ENCODE assay signal across 10 cellular contexts in the genomic region with DNA sequence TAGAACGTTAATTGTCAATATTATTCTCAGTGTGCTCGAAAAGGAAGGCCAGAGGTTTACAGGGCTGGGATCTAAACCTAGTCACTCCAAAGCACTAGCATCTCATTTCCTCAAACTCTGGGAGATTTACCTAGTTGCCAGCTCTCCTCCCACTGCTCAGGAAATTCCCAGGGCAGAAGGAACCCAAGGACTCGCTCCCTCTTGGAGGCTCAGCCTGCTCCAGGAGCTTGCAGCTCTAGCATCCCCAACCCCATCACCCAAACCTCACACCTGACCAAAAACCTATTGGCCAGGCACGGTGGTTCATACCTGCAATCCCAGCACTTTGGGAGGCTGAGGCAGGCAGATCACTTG. TPM values are rescaled to one million over a fixed set of nuclear protein-coding genes. Genes with fewer than 3 reads are reported as not detected.
DNase-seq lines count a peak whose midpoint lies in the region; ATAC-seq and TF ChIP-seq lines count a peak whose summit lies in the region.
"Had no signal": no experiment of that assay in that cellular context is flagged by ENCODE, and none has a peak within 500 bp of the region (broad histone marks: within the 10 kb centered on the region; RNA-seq: fewer than 3 reads in every experiment).

No MANE protein-coding gene starts in this region.

- intact Hi-C loops in dorsolateral prefrontal cortex (cut with DNase I), result no loop called here

- H3K4me1 Mint-ChIP-seq in CD4-positive, CD25-positive, alpha-beta regulatory T cell, result peaks cover 27 to 83% (median 46%) of the 10 kb centered on the region in 4 donors

- peak overlapping the region in 1 of 4 donors; percentile 60 for H3K4me3 Mint-ChIP-seq in CD4-positive, CD25-positive, alpha-beta regulatory T cell

- H3K36me3 Mint-ChIP-seq in CD4-positive, CD25-positive, alpha-beta regulatory T cell, result peaks cover 22% of the 10 kb centered on the region

- H3K9ac ChIP-seq in HUES64 (ENCODE audit: low read depth, low read length) (no peak overlapping the region), mucosa of rectum (ENCODE audit: low read depth in 1 of 2, low read length in 2 of 2) (peak overlapping the region in 1 of 2 donors; percentile 17)

- 75% methylated on average over 4 of the region's 4 CpGs for WGBS in HUES64

- peaks cover 24% of the 10 kb centered on the region for H3K4me1 ChIP-seq in CD4-positive, CD25-positive, alpha-beta regulatory T cell (ENCODE audit: control insufficient read depth, insufficient read depth, low read length, poor library complexity, severe bottlenecking)
- H3K4me1 ChIP-seq in HUES64 (ENCODE audit: insufficient read depth, low read length), result peaks cover 16% of the 10 kb centered on the region
- peaks cover 22 to 50% of the 10 kb centered on the region in 2 donors for H3K4me1 ChIP-seq in mucosa of rectum (ENCODE audit: control insufficient read depth in 2 of 2, insufficient read depth in 2 of 2, low read length in 2 of 2)

- no peak for ATAC-seq in CD4-positive, CD25-positive, alpha-beta regulatory T cell (ENCODE audit: low read depth in 2 of 2)
- ATAC-seq in GM21447 (IDR thresholded peaks at IDR 0.05; ENCODE audit: unreplicated experiment) (no peak), HG02840 (IDR thresholded peaks at IDR 0.05; ENCODE audit: low FRiP score, unreplicated experiment) (no peak)

- no peak overlapping the region for H3K27ac ChIP-seq in CD4-positive, CD25-positive, alpha-beta regulatory T cell (ENCODE audit: insufficient read depth, low read length, poor library complexity, severe bottlenecking)
- H3K27ac ChIP-seq in HUES64 (ENCODE audit: low read depth, low read length), result peak overlapping the region; percentile 58; the same call in 1 of the 2 replicates
- H3K27ac ChIP-seq in dorsolateral prefrontal cortex, result peak overlapping the region in 31 of 59 donors; percentile 4 to 83 (median 53)
- peak overlapping the region; percentile 34 to 39 for H3K27ac ChIP-seq in mucosa of rectum (ENCODE audit: low read depth in 2 of 2, low read length in 2 of 2)

- no peaks in the 10 kb centered on the region for H3K36me3 ChIP-seq in CD4-positive, CD25-positive, alpha-beta regulatory T cell (ENCODE audit: control insufficient read depth, insufficient read depth, low read length)
- H3K36me3 ChIP-seq in HUES64 (ENCODE audit: insufficient read depth, low read length) (no peaks in the 10 kb centered on the region), mucosa of rectum (ENCODE audit: control insufficient read depth in 2 of 2, insufficient read depth in 2 of 2, low read length in 2 of 2) (no peaks in the 10 kb centered on the region)
- H3K36me3 ChIP-seq: MG63 had no signal

- TF ChIP-seq CTCF in dorsolateral prefrontal cortex (IDR thresholded peaks at IDR 0.05 in 54 of 56, conservative IDR thresholded peaks at IDR 0.05 in 2 of 56; ENCODE audit: low read depth in 1 of 56, partially characterized antibody in 56 of 56), result no peak

- no peak overlapping the region for H3K4me3 ChIP-seq in CD4-positive, CD25-positive, alpha-beta regulatory T cell (ENCODE audit: low read depth, low read length)
- H3K4me3 ChIP-seq in HUES64 (ENCODE audit: low read length) (no peak overlapping the region), dorsolateral prefrontal cortex (no peak overlapping the region), mucosa of rectum (ENCODE audit: low read length in 2 of 2) (no peak overlapping the region)
- H3K4me3 ChIP-seq: MG63 had no signal

- H3K27me3 ChIP-seq in CD4-positive, CD25-positive, alpha-beta regulatory T cell (ENCODE audit: control insufficient read depth, insufficient read depth, low read length), result no peaks in the 10 kb centered on the region
- H3K27me3 ChIP-seq in HUES64 (ENCODE audit: insufficient read depth, low read length), result no peaks in the 10 kb centered on the region
- H3K27me3 ChIP-seq in dorsolateral prefrontal cortex, result no peaks in the 10 kb centered on the region
- no peaks in the 10 kb centered on the region for H3K27me3 ChIP-seq in mucosa of rectum (ENCODE audit: control insufficient read depth in 2 of 2, insufficient read depth in 2 of 2, low read length in 2 of 2)
- H3K27me3 ChIP-seq: MG63 had no signal

- H3K27me3 Mint-ChIP-seq in CD4-positive, CD25-positive, alpha-beta regulatory T cell, result no peaks in the 10 kb centered on the region

- no peaks in the 10 kb centered on the region for H3K9me3 ChIP-seq in CD4-positive, CD25-positive, alpha-beta regulatory T cell (ENCODE audit: control insufficient read depth in 2 of 2, low read length in 2 of 2)
- H3K9me3 ChIP-seq in HUES64 (ENCODE audit: insufficient read depth, low read depth, low read length), result no peaks in the 10 kb centered on the region
- no peaks in the 10 kb centered on the region for H3K9me3 ChIP-seq in mucosa of rectum (ENCODE audit: control insufficient read depth in 2 of 2, low read length in 2 of 2)
- H3K9me3 ChIP-seq: MG63 had no signal

- DNase-seq in CD4-positive, CD25-positive, alpha-beta regulatory T cell, result no peak
- DNase-seq in dorsolateral prefrontal cortex (no peak), NCI-H1105 treated with DMSO at 0.1 percent for 48 hours (lab: John Stamatoyannopoulos, UW) (no peak), NCI-H345 treated with DMSO at 0.1 percent for 48 hours (lab: John Stamatoyannopoulos, UW; ENCODE audit: unreplicated experiment) (no peak)
- DNase-seq: MG63, NCI-H2081 treated with DMSO at 0.1 percent for 48 hours had no signal

- H3K9me3 Mint-ChIP-seq in CD4-positive, CD25-positive, alpha-beta regulatory T cell, result no peaks in the 10 kb centered on the region

- H3K27ac Mint-ChIP-seq in CD4-positive, CD25-positive, alpha-beta regulatory T cell, result peak overlapping the region; percentile 30 to 79 (median 34)

RNA-seq across cellular contexts. Expression of a gene that starts 26.0 kb away (rescaled TPM):
- total RNA-seq in CD4-positive, CD25-positive, alpha-beta regulatory T cell, result 80.3 TPM
- polyA plus RNA-seq in CD4-positive, CD25-positive, alpha-beta regulatory T cell, result 10 to 100 TPM; 12.7 to 21.5 (median 14.9) TPM
- polyA plus RNA-seq in HUES64 (2013, experiment 1 of 2), result 33.9 TPM
- 37.5 TPM for polyA plus RNA-seq in HUES64 (2013, experiment 2 of 2)
- 100 to 1,000 TPM in 2 of 120 experiments, 10 to 100 TPM in 118; 25.0 to 117 (median 44.7) TPM for total RNA-seq in dorsolateral prefrontal cortex
